8 cellular contexts compared by ENCODE assay signal in the genomic region with DNA sequence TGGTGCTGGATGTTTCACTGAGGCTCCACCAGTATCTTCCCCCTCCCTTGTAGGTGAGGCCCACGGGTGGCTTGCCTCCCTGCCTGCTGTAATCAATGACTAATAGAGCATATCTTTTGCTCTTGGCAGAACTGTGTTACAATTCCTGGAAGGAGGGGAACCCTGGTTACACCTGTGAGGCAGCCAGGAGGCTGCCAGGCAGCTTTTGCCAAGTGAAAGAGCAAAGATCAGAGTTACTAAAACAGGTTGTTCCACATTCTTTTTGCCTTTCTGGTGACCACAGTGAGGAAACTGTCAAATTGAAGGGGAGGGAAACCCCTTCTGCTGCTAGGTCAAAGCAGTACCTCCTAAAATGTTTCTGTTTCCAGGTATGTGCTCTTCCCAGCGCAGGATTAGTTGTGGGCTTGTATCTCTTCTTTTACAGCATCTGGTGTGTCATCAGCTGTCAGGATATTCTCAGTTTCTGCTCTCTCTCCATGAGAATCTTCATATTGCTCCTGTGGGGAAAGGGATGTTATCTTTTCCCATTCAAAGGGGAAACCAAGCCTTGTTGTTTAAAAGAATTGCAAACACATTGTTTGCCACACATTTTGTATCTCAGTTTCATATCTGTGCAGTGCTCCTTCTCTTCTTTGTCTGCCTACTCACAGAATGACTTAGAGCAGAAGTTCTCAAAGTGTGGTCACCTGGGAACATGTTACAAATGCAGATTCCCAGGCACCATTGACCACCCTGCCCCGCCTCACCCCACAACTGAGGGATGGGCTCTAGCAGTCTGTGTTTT.
A peak's percentile ranks its signal among the peaks of the same experiment; 100 is the strongest.
DNase-seq lines count a peak whose midpoint lies in the region; ATAC-seq and TF ChIP-seq lines count a peak whose summit lies in the region.
"Had no signal": no experiment of that assay in that cellular context is flagged by ENCODE, and none has a peak within 500 bp of the region (broad histone marks: within the 10 kb centered on the region; RNA-seq: fewer than 3 reads in every experiment).

No MANE protein-coding gene starts in this region.

- H3K4me3 ChIP-seq in prostate gland (no peak overlapping the region), vagina (no peak overlapping the region)

- intact Hi-C loops in prostate gland (cut with DNase I) (no loop called here), vagina (cut with DNase I) (no loop called here)

- peak; percentile 67 for ATAC-seq in GM19043 (IDR thresholded peaks at IDR 0.05; ENCODE audit: low read depth, unreplicated experiment)
- peak; percentile 63 for ATAC-seq in HG02763 (IDR thresholded peaks at IDR 0.05; ENCODE audit: unreplicated experiment)

- H3K4me1 ChIP-seq in prostate gland (replicated peaks) (no peaks in the 10 kb centered on the region), vagina (peaks cover 9% of the 10 kb centered on the region)

- H3K36me3 ChIP-seq in prostate gland (no peaks in the 10 kb centered on the region), vagina (no peaks in the 10 kb centered on the region)

- no peak for TF ChIP-seq CTCF in prostate gland (IDR thresholded peaks at IDR 0.05)
- no peak for TF ChIP-seq CTCF in vagina (IDR thresholded peaks at IDR 0.05)

- peak; percentile 32 to 33 for DNase-seq in activated T-cell treated with anti-CD3 and anti-CD28 coated beads, Interleukin-2, amount 50 U/mL, for 48 hours
- DNase-seq in prostate gland (ENCODE audit: low spot score): peak; percentile 49
- no peak for DNase-seq in vagina (ENCODE audit: extremely low spot score in 2 of 2)
- no peak for DNase-seq in NCI-H2227 treated with DMSO at 0.1 percent for 48 hours (lab: John Stamatoyannopoulos, UW)
- DNase-seq in OCI-M1 (lab: John Stamatoyannopoulos, UW): no peak
- DNase-seq: mesenchymal stem cell had no signal

- H3K9me3 ChIP-seq in prostate gland (no peaks in the 10 kb centered on the region), vagina (no peaks in the 10 kb centered on the region)

- H3K27ac ChIP-seq in prostate gland (no peak overlapping the region), vagina (no peak overlapping the region)

- WGBS in prostate gland: 49% methylated on average over 3 of the region's 3 CpGs

- H3K27me3 ChIP-seq in prostate gland (replicated peaks; ENCODE audit: insufficient read depth) (no peaks in the 10 kb centered on the region), vagina (no peaks in the 10 kb centered on the region)

- TF ChIP-seq POLR2A in prostate gland (IDR thresholded peaks at IDR 0.05) (no peak), vagina (IDR thresholded peaks at IDR 0.05) (no peak)

Comparison
In these comparisons a context has a peak if more than half of its experiments do, and no peak if none do; other contexts are left out.
1. DNase-seq: peak in activated T-cell treated with anti-CD3 and anti-CD28 coated beads, Interleukin-2, amount 50 U/mL, for 48 hours (2 of 2) and prostate gland (single experiment); none in vagina (0 of 2), NCI-H2227 treated with DMSO at 0.1 percent for 48 hours (single experiment) and OCI-M1 (single experiment).